8 cellular contexts compared by ENCODE assay signal in the genomic region with DNA sequence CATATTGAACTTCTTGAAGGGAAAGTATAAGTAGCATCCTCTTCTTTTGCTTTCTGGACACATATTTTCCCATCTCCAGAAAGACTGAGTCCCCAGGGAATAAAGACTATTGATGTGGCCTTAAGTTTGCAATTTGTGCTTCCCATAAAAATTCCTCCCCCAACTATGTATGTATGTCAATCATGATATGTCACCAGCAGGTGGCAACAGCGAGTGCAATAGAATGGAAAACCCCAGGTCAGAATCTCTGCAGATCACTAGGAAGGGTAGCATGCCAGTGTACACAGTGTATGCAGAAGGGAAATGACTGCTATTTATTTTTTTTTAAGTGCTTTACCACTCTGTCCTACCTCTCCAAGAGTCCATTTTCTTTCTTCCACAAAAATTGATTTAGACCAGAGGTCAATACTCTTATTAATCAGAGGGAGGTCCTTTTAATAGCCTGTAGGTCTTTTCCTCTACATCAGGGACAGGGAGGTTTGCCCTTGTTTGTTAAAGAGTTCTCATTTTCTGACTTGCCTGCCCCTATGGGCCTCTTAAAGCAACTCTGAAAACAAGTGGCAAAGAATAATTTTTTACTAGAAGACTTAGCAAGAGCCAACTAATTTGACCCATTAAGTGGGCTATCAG.
DNase-seq lines count a peak whose midpoint lies in the region; ATAC-seq and FAIRE-seq lines count a peak whose summit lies in the region.

No MANE protein-coding gene starts in this region.

- H3K4me1 ChIP-seq in HAP-1 (no peaks in the 10 kb centered on the region), Karpas-422 (ENCODE audit: low read length) (no peaks in the 10 kb centered on the region)

- intact Hi-C loops in Right ventricle myocardium inferior (cut with DNase I) (loop anchor here (5.0 to 10.0 kb wide), 2 partner anchors 64 to 458 kb away; partner anchors contain the start of gene BMP2), cardiac septum (cut with DNase I) (loop anchor here (10.0 kb wide), 1 partner anchor 456 kb away; no protein-coding TSS in a partner anchor)

- H3K27me3 ChIP-seq in HAP-1 (ENCODE audit: low read depth): no peaks in the 10 kb centered on the region
- H3K27me3 ChIP-seq in Karpas-422 (ENCODE audit: low read length): peaks cover 3% of the 10 kb centered on the region; the same call in 1 of the 2 replicates

- FAIRE-seq in RCC 7860 (lab: Jason Lieb, UNC): peak; percentile 27

- H3K9me2 ChIP-seq in Karpas-422 (replicated peaks; ENCODE audit: insufficient read depth, low read length): no peaks in the 10 kb centered on the region

- no peaks in the 10 kb centered on the region for H3K79me2 ChIP-seq in Karpas-422 (ENCODE audit: low read length)

- no peaks in the 10 kb centered on the region for H3K36me3 ChIP-seq in HAP-1 (replicated peaks)
- no peaks in the 10 kb centered on the region for H3K36me3 ChIP-seq in Karpas-422 (ENCODE audit: insufficient read depth, low read length)

- in situ Hi-C loops in HAP-1 (cut with MboI; ENCODE audit: low sequenced_read_pairs): no loop called here

- no peak overlapping the region for H2AFZ ChIP-seq in Karpas-422 (ENCODE audit: low read length)

- no peaks in the 10 kb centered on the region for H4K20me1 ChIP-seq in Karpas-422 (ENCODE audit: insufficient read depth, low read depth, low read length)

- H3K27ac ChIP-seq in Karpas-422 (ENCODE audit: low read length) (no peak overlapping the region), caudate nucleus (ENCODE audit: low read depth, low read length) (no peak overlapping the region)

- no peak overlapping the region for H3K9ac ChIP-seq in Karpas-422 (ENCODE audit: low read length)

- H3K9me3 ChIP-seq in HAP-1 (no peaks in the 10 kb centered on the region), Karpas-422 (ENCODE audit: low read length) (no peaks in the 10 kb centered on the region)

- no peak overlapping the region for H3K4me3 ChIP-seq in HAP-1
- H3K4me3 ChIP-seq in Karpas-422 (ENCODE audit: low read length): no peak overlapping the region

- DNase-seq in Right ventricle myocardium inferior (ENCODE audit: missing footprints) (no peak), cardiac septum (ENCODE audit: low spot score) (no peak), HAP-1 (ENCODE audit: low spot score in 2 of 2) (peak; percentile 74 to 77), Karpas-422 (peak; percentile 85), RCC 7860 (ENCODE audit: low spot score) (peak; percentile 21), caudate nucleus (lab: John Stamatoyannopoulos, UW) (peak in 45 of 61 donors; percentile 1 to 81 (median 11)), kidney glomerular epithelial cell (lab: John Stamatoyannopoulos, UW) (peak; percentile 85)
- DNase-seq in stimulated activated CD4-positive, alpha-beta T cell treated with anti-CD3 and anti-CD28 coated beads, Interleukin-4, amount 100 ng/mL, for 24 hours: peak; percentile 5

- H3K4me2 ChIP-seq in Karpas-422 (ENCODE audit: low read depth, low read length, poor library complexity, severe bottlenecking): no peak overlapping the region

- peak; percentile 64 for ATAC-seq in Right ventricle myocardium inferior

Comparison
In these comparisons a context has a peak if more than half of its experiments do, and no peak if none do; other contexts are left out.
1. DNase-seq: peak in HAP-1 (2 of 2), Karpas-422 (single experiment), RCC 7860 (single experiment), caudate nucleus (45 of 61), kidney glomerular epithelial cell (single experiment) and stimulated activated CD4-positive, alpha-beta T cell treated with anti-CD3 and anti-CD28 coated beads, Interleukin-4, amount 100 ng/mL, for 24 hours (single experiment); none in Right ventricle myocardium inferior (single experiment) and cardiac septum (single experiment).